In genomic region chr9:676780-677458, GRCh38 we compare ENCODE assay signal across 1 cellular context.
TF ChIP-seq lines count a peak whose summit lies in the region.

No MANE protein-coding gene starts in this region.

TF ChIP-seq in SK-N-SH, 30 proteins besides CTCF, POLR2A, EP300 and RAD21 (continued from another document):
- TF ChIP-seq SMC3 (IDR thresholded peaks at IDR 0.05; ENCODE audit: low read depth, low read length) (no peak), ELF1 (IDR thresholded peaks at IDR 0.05) (no peak), FOSL2 (IDR thresholded peaks at IDR 0.05; ENCODE audit: borderline replicate concordance, low read depth) (no peak), NFIC (IDR thresholded peaks at IDR 0.05; ENCODE audit: borderline replicate concordance) (no peak), POLR2AphosphoS5 (IDR thresholded peaks at IDR 0.05; ENCODE audit: low read depth, low read length) (no peak)
TF ChIP-seq in SK-N-SH: peak in this region for 0.
